In the genomic region with DNA sequence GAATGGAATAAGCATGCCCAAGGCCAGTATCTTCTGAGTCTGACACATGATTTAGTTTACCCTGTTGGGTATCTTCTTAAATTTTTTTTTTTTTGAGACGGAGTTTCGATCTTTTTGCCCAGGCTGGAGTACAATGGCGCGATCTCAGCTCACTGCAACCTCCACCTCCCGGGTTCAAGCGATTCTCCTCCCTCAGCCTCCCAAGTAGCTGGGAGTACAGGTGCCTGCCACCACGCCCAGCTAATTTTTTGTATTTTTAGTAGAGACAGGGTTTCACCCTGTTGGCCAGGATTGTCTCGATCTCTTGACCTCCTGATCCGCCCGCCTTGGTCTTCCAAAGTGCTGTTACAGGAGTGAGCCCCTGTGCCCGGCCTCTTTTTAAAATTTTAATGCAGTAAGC, we compare ENCODE assay signal across 8 cellular contexts. TPM values are rescaled to one million over a fixed set of nuclear protein-coding genes. Genes with fewer than 3 reads are reported as not detected.
DNase-seq lines count a peak whose midpoint lies in the region; ATAC-seq and TF ChIP-seq lines count a peak whose summit lies in the region.
"Not testable (repeated sequence)": the region's sequence is repeated elsewhere in the genome, so short reads cannot be mapped to it uniquely, and the experiment has no call there.

No MANE protein-coding gene starts in this region.

- not testable (repeated sequence) for H3K4ac ChIP-seq in neuronal stem cell (ENCODE audit: low read length)

- H3K27ac ChIP-seq in CD8-positive, alpha-beta memory T cell (ENCODE audit: low read depth, low read length), result peak overlapping the region; percentile 92
- H3K27ac ChIP-seq in KMS-11 (peak overlapping the region; percentile 98; the same call in 1 of the 2 replicates), tibial artery (peak overlapping the region; percentile 97 to 98)
- H3K27ac ChIP-seq in neuronal stem cell (replicated peaks; ENCODE audit: low read length), result not testable (repeated sequence)

- WGBS in neuronal stem cell (ENCODE audit: extremely low coverage in 2 of 2, insufficient read length in 2 of 2, insufficient replicate concordance in 1 of 2), 2 donors, result no CpG with 5 or more reads among the region's 11 CpGs

- not testable (repeated sequence) for H2AK5ac ChIP-seq in neuronal stem cell (ENCODE audit: low read depth, low read length)

- not testable (repeated sequence) for H3K27me3 ChIP-seq in CD8-positive, alpha-beta memory T cell (ENCODE audit: insufficient read depth, low read length, poor library complexity, severe bottlenecking); KMS-11 (ENCODE audit: insufficient read depth, low read depth); neuronal stem cell (ENCODE audit: control insufficient read depth in 3 of 3, insufficient read depth in 3 of 3, low read depth in 1 of 3, low read length in 3 of 3); tibial artery

- not testable (repeated sequence) for DNase-seq in CD8-positive, alpha-beta memory T cell; T-helper 2 cell treated with Interferon-gamma antibody and Interleukin-4, amounts not matched to agents 5 μg/mL and 100 μg/mL, for 36 hours (ENCODE audit: low spot score); activated naive CD8-positive, alpha-beta T cell treated with anti-CD3 and anti-CD28 coated beads for 36 hours; effector memory CD8-positive, alpha-beta T cell; neuronal stem cell (ENCODE audit: low spot score); tibial artery

- peaks cover 53% of the 10 kb centered on the region for H4K20me1 ChIP-seq in KMS-11 (ENCODE audit: insufficient read depth)

- ATAC-seq in effector memory CD8-positive, alpha-beta T cell (replicated peaks), result not testable (repeated sequence)

- not testable (repeated sequence) for H2BK5ac ChIP-seq in neuronal stem cell (ENCODE audit: low read length)

- intact Hi-C loops in tibial artery (cut with DNase I; ENCODE audit: low total_unique reads), result loop anchor here (5.0 to 10.0 kb wide), 2 partner anchors 53 to 300 kb away; partner anchors contain the start of genes ABTB2 and NAT10

- H4K91ac ChIP-seq in neuronal stem cell (ENCODE audit: low read depth, low read length, poor library complexity), result not testable (repeated sequence)

- H3K27ac Mint-ChIP-seq in CD8-positive, alpha-beta memory T cell, result peak overlapping the region in 6 of 8 donors; percentile 22 to 99 (median 82)
- H3K27ac Mint-ChIP-seq in T-helper 2 cell treated with Interferon-gamma antibody and Interleukin-4, amounts not matched to agents 5 μg/mL and 100 μg/mL, for 36 hours; activated naive CD8-positive, alpha-beta T cell treated with anti-CD3 and anti-CD28 coated beads for 36 hours: not testable (repeated sequence)
- peak overlapping the region; percentile 96 to 98 for H3K27ac Mint-ChIP-seq in effector memory CD8-positive, alpha-beta T cell

- H4K8ac ChIP-seq in neuronal stem cell (ENCODE audit: low read depth, low read length), result not testable (repeated sequence)

- peaks cover 51 to 61% (median 58%) of the 10 kb centered on the region in 3 donors for H3K4me1 Mint-ChIP-seq in CD8-positive, alpha-beta memory T cell
- H3K4me1 Mint-ChIP-seq in T-helper 2 cell treated with Interferon-gamma antibody and Interleukin-4, amounts not matched to agents 5 μg/mL and 100 μg/mL, for 36 hours (ENCODE audit: low read depth), result peaks cover 42% of the 10 kb centered on the region
- H3K4me1 Mint-ChIP-seq in activated naive CD8-positive, alpha-beta T cell treated with anti-CD3 and anti-CD28 coated beads for 36 hours, result peaks cover 40% of the 10 kb centered on the region
- peaks cover 24 to 26% of the 10 kb centered on the region in 2 donors for H3K4me1 Mint-ChIP-seq in effector memory CD8-positive, alpha-beta T cell (ENCODE audit: low read depth in 2 of 2)

- not testable (repeated sequence) for H3K23ac ChIP-seq in neuronal stem cell (ENCODE audit: low read depth, low read length, poor library complexity)

- POLR2A ChIA-PET in CD8-positive, alpha-beta memory T cell (lab: Charles Lee), result not testable (repeated sequence)

- not testable (repeated sequence) for H2BK15ac ChIP-seq in neuronal stem cell (ENCODE audit: low read length)

- H2BK120ac ChIP-seq in neuronal stem cell (ENCODE audit: low read depth, low read length), result not testable (repeated sequence)

- H3K18ac ChIP-seq in neuronal stem cell (ENCODE audit: low read length), result not testable (repeated sequence)

- H3K79me1 ChIP-seq in neuronal stem cell (ENCODE audit: low read depth, low read length), result not testable (repeated sequence)

- H3K79me2 ChIP-seq in KMS-11 (ENCODE audit: insufficient read depth, low read depth), result peaks cover 72% of the 10 kb centered on the region

- CTCF ChIA-PET in CD8-positive, alpha-beta memory T cell (lab: Charles Lee), result not testable (repeated sequence)

- H3K36me3 Mint-ChIP-seq in CD8-positive, alpha-beta memory T cell, result peaks cover 0 to 37% (median 0%) of the 10 kb centered on the region in 3 donors
- H3K36me3 Mint-ChIP-seq in T-helper 2 cell treated with Interferon-gamma antibody and Interleukin-4, amounts not matched to agents 5 μg/mL and 100 μg/mL, for 36 hours (ENCODE audit: low read depth), result peaks cover 38% of the 10 kb centered on the region
- H3K36me3 Mint-ChIP-seq in activated naive CD8-positive, alpha-beta T cell treated with anti-CD3 and anti-CD28 coated beads for 36 hours, result peaks cover 44% of the 10 kb centered on the region
- peaks cover 29% of the 10 kb centered on the region for H3K36me3 Mint-ChIP-seq in effector memory CD8-positive, alpha-beta T cell (ENCODE audit: insufficient read depth)

- H3K9ac ChIP-seq in KMS-11, result peak overlapping the region; percentile 100; the same call in 1 of the 2 replicates
- not testable (repeated sequence) for H3K9ac ChIP-seq in neuronal stem cell (ENCODE audit: low read depth, low read length, poor library complexity)

- not testable (repeated sequence) for H3K4me3 ChIP-seq in CD8-positive, alpha-beta memory T cell (ENCODE audit: low read length); KMS-11 (IDR thresholded peaks at IDR 0.05; ENCODE audit: insufficient read depth, low read depth, low read length)
- H3K4me3 ChIP-seq in iPS-18c (ENCODE audit: insufficient read depth, low read depth, low read length) (peak overlapping the region; percentile 91), neuronal stem cell (ENCODE audit: low read length in 2 of 2) (peak overlapping the region in 1 of 2 donors; percentile 69), tibial artery (peak overlapping the region in 1 of 2 donors; percentile 94)

- not testable (repeated sequence) for H2BK12ac ChIP-seq in neuronal stem cell (ENCODE audit: low read length)

- H3K36me3 ChIP-seq in CD8-positive, alpha-beta memory T cell (ENCODE audit: insufficient read depth, low read length); KMS-11 (ENCODE audit: insufficient read depth): not testable (repeated sequence)
- H3K36me3 ChIP-seq in neuronal stem cell (replicated peaks in 1 of 2; ENCODE audit: control insufficient read depth in 2 of 2, insufficient read depth in 2 of 2, low read length in 2 of 2), result peaks cover 0 to 65% of the 10 kb centered on the region in 2 donors
- peaks cover 0 to 11% (median 7%) of the 10 kb centered on the region in 3 donors for H3K36me3 ChIP-seq in tibial artery

- H3K27me3 Mint-ChIP-seq in CD8-positive, alpha-beta memory T cell; T-helper 2 cell treated with Interferon-gamma antibody and Interleukin-4, amounts not matched to agents 5 μg/mL and 100 μg/mL, for 36 hours (ENCODE audit: low read depth); activated naive CD8-positive, alpha-beta T cell treated with anti-CD3 and anti-CD28 coated beads for 36 hours; effector memory CD8-positive, alpha-beta T cell: not testable (repeated sequence)

- not testable (repeated sequence) for H3K9me3 ChIP-seq in CD8-positive, alpha-beta memory T cell (ENCODE audit: low read length); iPS-18c (ENCODE audit: control insufficient read depth, insufficient read depth, low read length); tibial artery
- H3K9me3 ChIP-seq in neuronal stem cell (replicated peaks in 1 of 2; ENCODE audit: control insufficient read depth in 2 of 2, insufficient read depth in 1 of 2, low read depth in 1 of 2, low read length in 2 of 2), result peaks cover 0 to 12% of the 10 kb centered on the region in 2 donors

- H2AFZ ChIP-seq in KMS-11 (ENCODE audit: low read depth); neuronal stem cell (ENCODE audit: low read length): not testable (repeated sequence)

- peak overlapping the region in 6 of 7 donors; percentile 32 to 100 (median 97) for H3K4me3 Mint-ChIP-seq in CD8-positive, alpha-beta memory T cell
- peak overlapping the region; percentile 100 for H3K4me3 Mint-ChIP-seq in T-helper 2 cell treated with Interferon-gamma antibody and Interleukin-4, amounts not matched to agents 5 μg/mL and 100 μg/mL, for 36 hours
- peak overlapping the region; percentile 99 for H3K4me3 Mint-ChIP-seq in activated naive CD8-positive, alpha-beta T cell treated with anti-CD3 and anti-CD28 coated beads for 36 hours
- H3K4me3 Mint-ChIP-seq in effector memory CD8-positive, alpha-beta T cell, result peak overlapping the region; percentile 94 to 99

- H3K14ac ChIP-seq in neuronal stem cell (ENCODE audit: low read length), result not testable (repeated sequence)

- H3K9me3 Mint-ChIP-seq in CD8-positive, alpha-beta memory T cell; T-helper 2 cell treated with Interferon-gamma antibody and Interleukin-4, amounts not matched to agents 5 μg/mL and 100 μg/mL, for 36 hours; activated naive CD8-positive, alpha-beta T cell treated with anti-CD3 and anti-CD28 coated beads for 36 hours; effector memory CD8-positive, alpha-beta T cell: not testable (repeated sequence)

- TF ChIP-seq CTCF in KMS-11 (conservative IDR thresholded peaks at IDR 0.05; ENCODE audit: low read depth, low read length); tibial artery (IDR thresholded peaks at IDR 0.05): not testable (repeated sequence)

- H3K4me2 ChIP-seq in KMS-11 (peak overlapping the region; percentile 65), neuronal stem cell (ENCODE audit: insufficient read depth, low read length, poor library complexity, severe bottlenecking) (peak overlapping the region; percentile 33)

- peaks cover 49% of the 10 kb centered on the region for H3K4me1 ChIP-seq in CD8-positive, alpha-beta memory T cell (ENCODE audit: insufficient read depth, low read length)
- H3K4me1 ChIP-seq in KMS-11 (ENCODE audit: low read depth, poor library complexity, severe bottlenecking) (peaks cover 62% of the 10 kb centered on the region), tibial artery (peaks cover 4 to 71% (median 47%) of the 10 kb centered on the region in 4 donors)
- not testable (repeated sequence) for H3K4me1 ChIP-seq in neuronal stem cell (ENCODE audit: control insufficient read depth in 2 of 2, insufficient read depth in 1 of 2, low read depth in 1 of 2, low read length in 2 of 2)

RNA-seq across cellular contexts. Expression of gene CAPRIN1, which starts 2.8 kb away (rescaled TPM):
- total RNA-seq in CD8-positive, alpha-beta memory T cell, result 100 to 1,000 TPM; 275 to 287 TPM
- 75.2 TPM for polyA plus RNA-seq in CD8-positive, alpha-beta memory T cell
- 100 to 1,000 TPM; 313 to 342 TPM for total RNA-seq in activated naive CD8-positive, alpha-beta T cell treated with anti-CD3 and anti-CD28 coated beads for 36 hours
- polyA plus RNA-seq in neuronal stem cell (2013, experiment 1 of 2), result 253 TPM
- 249 TPM for polyA plus RNA-seq in neuronal stem cell (2013, experiment 2 of 2)

RNA-seq across cellular contexts. Expression of gene NAT10, which starts 51.1 kb away (rescaled TPM):
- total RNA-seq in CD8-positive, alpha-beta memory T cell, result 100 to 1,000 TPM; 143 to 148 TPM
- 40.1 TPM for polyA plus RNA-seq in CD8-positive, alpha-beta memory T cell
- total RNA-seq in activated naive CD8-positive, alpha-beta T cell treated with anti-CD3 and anti-CD28 coated beads for 36 hours, result 100 to 1,000 TPM; 160 to 169 TPM
- 25.0 TPM for polyA plus RNA-seq in neuronal stem cell (2013, experiment 1 of 2)
- 25.5 TPM for polyA plus RNA-seq in neuronal stem cell (2013, experiment 2 of 2)
